Comparison of ENCODE assay signal across 1 cellular context in genomic region chr3:136250226-136250861, GRCh38.
TF ChIP-seq lines count a peak whose summit lies in the region.

PCCB (plus strand) TSS chr3:136250340; CDS start chr3:136250376, 36 bp downstream.

TF ChIP-seq in K562, 482 proteins besides CTCF, POLR2A, EP300 and RAD21 (continued from another document):
- TF ChIP-seq COPS2 (conservative IDR thresholded peaks at IDR 0.05) = no peak
- TF ChIP-seq HOXB6 (CRISPR knock-in tag; IDR thresholded peaks at IDR 0.05; ENCODE audit: borderline replicate concordance) = no peak
- TF ChIP-seq ZNF609 (CRISPR knock-in tag; IDR thresholded peaks at IDR 0.05; ENCODE audit: borderline replicate concordance) = no peak
- no peak for TF ChIP-seq ZNF778 (CRISPR knock-in tag; IDR thresholded peaks at IDR 0.05)
- no peak for TF ChIP-seq RUNX1 (IDR thresholded peaks at IDR 0.05; ENCODE audit: low read depth)
- no peak; a peak in 1 of 4 replicates for TF ChIP-seq NONO (IDR thresholded peaks at IDR 0.05; ENCODE audit: low read depth in 2 of 2, low read length in 1 of 2)
- TF ChIP-seq ZNF830 (CRISPR knock-in tag; IDR thresholded peaks at IDR 0.05) = no peak
- TF ChIP-seq FOXK1 (CRISPR knock-in tag; IDR thresholded peaks at IDR 0.05; ENCODE audit: borderline replicate concordance) = no peak
- TF ChIP-seq, protein P1, sequence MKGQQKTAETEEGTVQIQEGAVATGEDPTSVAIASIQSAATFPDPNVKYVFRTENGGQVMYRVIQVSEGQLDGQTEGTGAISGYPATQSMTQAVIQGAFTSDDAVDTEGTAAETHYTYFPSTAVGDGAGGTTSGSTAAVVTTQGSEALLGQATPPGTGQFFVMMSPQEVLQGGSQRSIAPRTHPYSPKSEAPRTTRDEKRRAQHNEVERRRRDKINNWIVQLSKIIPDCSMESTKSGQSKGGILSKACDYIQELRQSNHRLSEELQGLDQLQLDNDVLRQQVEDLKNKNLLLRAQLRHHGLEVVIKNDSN (CRISPR knock-in tag; IDR thresholded peaks at IDR 0.05) = no peak
- no peak for TF ChIP-seq ZNF354B (CRISPR knock-in tag; IDR thresholded peaks at IDR 0.05)
- no peak for TF ChIP-seq ZNF41 (CRISPR knock-in tag; conservative IDR thresholded peaks at IDR 0.05)
- no peak for TF ChIP-seq NR2F6 (CRISPR knock-in tag; IDR thresholded peaks at IDR 0.05)
- no peak for TF ChIP-seq SMARCC2 (IDR thresholded peaks at IDR 0.05; ENCODE audit: low read depth)
- no peak for TF ChIP-seq ESRRB (CRISPR knock-in tag; IDR thresholded peaks at IDR 0.05; ENCODE audit: borderline replicate concordance)
- TF ChIP-seq ZNF146 (CRISPR knock-in tag; IDR thresholded peaks at IDR 0.05; ENCODE audit: unreplicated experiment) = no peak
- no peak for TF ChIP-seq KLF13 (tag; IDR thresholded peaks at IDR 0.05; ENCODE audit: borderline replicate concordance, low read depth)
